2 cellular contexts compared by ENCODE assay signal in the genomic region with DNA sequence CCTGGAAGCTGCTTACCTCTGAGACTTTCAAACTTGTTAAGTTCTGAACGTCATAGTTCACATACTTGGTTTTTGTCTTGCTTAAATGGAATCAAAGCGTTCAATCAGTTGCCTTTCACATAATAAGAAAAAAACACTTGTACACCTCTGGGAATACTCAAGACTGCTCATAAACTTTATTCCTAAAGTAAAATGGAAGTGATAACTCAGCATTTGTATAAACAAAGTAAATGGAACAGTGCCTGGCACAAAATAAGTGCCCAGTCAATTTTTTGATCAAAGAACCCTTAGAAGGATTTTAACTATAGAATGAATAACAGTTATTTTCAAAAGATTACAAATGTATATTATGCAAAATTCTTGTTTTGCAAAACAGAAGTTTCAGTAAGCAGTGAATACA.
TF ChIP-seq lines count a peak whose summit lies in the region.

No MANE protein-coding gene starts in this region.

TF ChIP-seq in SK-N-SH, 30 proteins besides CTCF, POLR2A, EP300 and RAD21 (continued from another document):
- TF ChIP-seq, protein P1, sequence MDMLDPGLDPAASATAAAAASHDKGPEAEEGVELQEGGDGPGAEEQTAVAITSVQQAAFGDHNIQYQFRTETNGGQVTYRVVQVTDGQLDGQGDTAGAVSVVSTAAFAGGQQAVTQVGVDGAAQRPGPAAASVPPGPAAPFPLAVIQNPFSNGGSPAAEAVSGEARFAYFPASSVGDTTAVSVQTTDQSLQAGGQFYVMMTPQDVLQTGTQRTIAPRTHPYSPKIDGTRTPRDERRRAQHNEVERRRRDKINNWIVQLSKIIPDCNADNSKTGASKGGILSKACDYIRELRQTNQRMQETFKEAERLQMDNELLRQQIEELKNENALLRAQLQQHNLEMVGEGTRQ (IDR thresholded peaks at IDR 0.05; ENCODE audit: borderline replicate concordance, low read depth, low read length) = no peak
- no peak for TF ChIP-seq MEF2A (IDR thresholded peaks at IDR 0.05; ENCODE audit: borderline replicate concordance, low read depth)
- TF ChIP-seq RXRA (IDR thresholded peaks at IDR 0.05; ENCODE audit: borderline replicate concordance, low read depth) = no peak
- no peak for TF ChIP-seq TAF1 (IDR thresholded peaks at IDR 0.05; ENCODE audit: borderline replicate concordance, low read depth, low read length)
- no peak for TF ChIP-seq FOSL2 (IDR thresholded peaks at IDR 0.05; ENCODE audit: borderline replicate concordance, low read depth)
- no peak for TF ChIP-seq TEAD4 (IDR thresholded peaks at IDR 0.05; ENCODE audit: borderline replicate concordance, insufficient read depth)
- TF ChIP-seq SMC3 (IDR thresholded peaks at IDR 0.05; ENCODE audit: low read depth, low read length) = no peak
- TF ChIP-seq SIN3A (IDR thresholded peaks at IDR 0.05; ENCODE audit: borderline replicate concordance, low read depth, low read length) = no peak
- TF ChIP-seq, protein P2, sequence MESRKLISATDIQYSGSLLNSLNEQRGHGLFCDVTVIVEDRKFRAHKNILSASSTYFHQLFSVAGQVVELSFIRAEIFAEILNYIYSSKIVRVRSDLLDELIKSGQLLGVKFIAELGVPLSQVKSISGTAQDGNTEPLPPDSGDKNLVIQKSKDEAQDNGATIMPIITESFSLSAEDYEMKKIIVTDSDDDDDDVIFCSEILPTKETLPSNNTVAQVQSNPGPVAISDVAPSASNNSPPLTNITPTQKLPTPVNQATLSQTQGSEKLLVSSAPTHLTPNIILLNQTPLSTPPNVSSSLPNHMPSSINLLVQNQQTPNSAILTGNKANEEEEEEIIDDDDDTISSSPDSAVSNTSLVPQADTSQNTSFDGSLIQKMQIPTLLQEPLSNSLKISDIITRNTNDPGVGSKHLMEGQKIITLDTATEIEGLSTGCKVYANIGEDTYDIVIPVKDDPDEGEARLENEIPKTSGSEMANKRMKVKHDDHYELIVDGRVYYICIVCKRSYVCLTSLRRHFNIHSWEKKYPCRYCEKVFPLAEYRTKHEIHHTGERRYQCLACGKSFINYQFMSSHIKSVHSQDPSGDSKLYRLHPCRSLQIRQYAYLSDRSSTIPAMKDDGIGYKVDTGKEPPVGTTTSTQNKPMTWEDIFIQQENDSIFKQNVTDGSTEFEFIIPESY (IDR thresholded peaks at IDR 0.05; ENCODE audit: borderline replicate concordance, low read depth) = no peak
- TF ChIP-seq ELF1 (IDR thresholded peaks at IDR 0.05) = no peak
- TF ChIP-seq JUND (IDR thresholded peaks at IDR 0.05) = no peak
- TF ChIP-seq, protein P3, sequence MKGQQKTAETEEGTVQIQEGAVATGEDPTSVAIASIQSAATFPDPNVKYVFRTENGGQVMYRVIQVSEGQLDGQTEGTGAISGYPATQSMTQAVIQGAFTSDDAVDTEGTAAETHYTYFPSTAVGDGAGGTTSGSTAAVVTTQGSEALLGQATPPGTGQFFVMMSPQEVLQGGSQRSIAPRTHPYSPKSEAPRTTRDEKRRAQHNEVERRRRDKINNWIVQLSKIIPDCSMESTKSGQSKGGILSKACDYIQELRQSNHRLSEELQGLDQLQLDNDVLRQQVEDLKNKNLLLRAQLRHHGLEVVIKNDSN (IDR thresholded peaks at IDR 0.05; ENCODE audit: borderline replicate concordance, low read depth) = no peak
- TF ChIP-seq GABPA (IDR thresholded peaks at IDR 0.05; ENCODE audit: low read depth) = no peak
- TF ChIP-seq, protein P4, sequence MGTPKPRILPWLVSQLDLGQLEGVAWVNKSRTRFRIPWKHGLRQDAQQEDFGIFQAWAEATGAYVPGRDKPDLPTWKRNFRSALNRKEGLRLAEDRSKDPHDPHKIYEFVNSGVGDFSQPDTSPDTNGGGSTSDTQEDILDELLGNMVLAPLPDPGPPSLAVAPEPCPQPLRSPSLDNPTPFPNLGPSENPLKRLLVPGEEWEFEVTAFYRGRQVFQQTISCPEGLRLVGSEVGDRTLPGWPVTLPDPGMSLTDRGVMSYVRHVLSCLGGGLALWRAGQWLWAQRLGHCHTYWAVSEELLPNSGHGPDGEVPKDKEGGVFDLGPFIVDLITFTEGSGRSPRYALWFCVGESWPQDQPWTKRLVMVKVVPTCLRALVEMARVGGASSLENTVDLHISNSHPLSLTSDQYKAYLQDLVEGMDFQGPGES (IDR thresholded peaks at IDR 0.05; ENCODE audit: low read depth, low read length) = no peak
- TF ChIP-seq RCOR1 (IDR thresholded peaks at IDR 0.05; ENCODE audit: low read length) = no peak
- TF ChIP-seq, protein P5, sequence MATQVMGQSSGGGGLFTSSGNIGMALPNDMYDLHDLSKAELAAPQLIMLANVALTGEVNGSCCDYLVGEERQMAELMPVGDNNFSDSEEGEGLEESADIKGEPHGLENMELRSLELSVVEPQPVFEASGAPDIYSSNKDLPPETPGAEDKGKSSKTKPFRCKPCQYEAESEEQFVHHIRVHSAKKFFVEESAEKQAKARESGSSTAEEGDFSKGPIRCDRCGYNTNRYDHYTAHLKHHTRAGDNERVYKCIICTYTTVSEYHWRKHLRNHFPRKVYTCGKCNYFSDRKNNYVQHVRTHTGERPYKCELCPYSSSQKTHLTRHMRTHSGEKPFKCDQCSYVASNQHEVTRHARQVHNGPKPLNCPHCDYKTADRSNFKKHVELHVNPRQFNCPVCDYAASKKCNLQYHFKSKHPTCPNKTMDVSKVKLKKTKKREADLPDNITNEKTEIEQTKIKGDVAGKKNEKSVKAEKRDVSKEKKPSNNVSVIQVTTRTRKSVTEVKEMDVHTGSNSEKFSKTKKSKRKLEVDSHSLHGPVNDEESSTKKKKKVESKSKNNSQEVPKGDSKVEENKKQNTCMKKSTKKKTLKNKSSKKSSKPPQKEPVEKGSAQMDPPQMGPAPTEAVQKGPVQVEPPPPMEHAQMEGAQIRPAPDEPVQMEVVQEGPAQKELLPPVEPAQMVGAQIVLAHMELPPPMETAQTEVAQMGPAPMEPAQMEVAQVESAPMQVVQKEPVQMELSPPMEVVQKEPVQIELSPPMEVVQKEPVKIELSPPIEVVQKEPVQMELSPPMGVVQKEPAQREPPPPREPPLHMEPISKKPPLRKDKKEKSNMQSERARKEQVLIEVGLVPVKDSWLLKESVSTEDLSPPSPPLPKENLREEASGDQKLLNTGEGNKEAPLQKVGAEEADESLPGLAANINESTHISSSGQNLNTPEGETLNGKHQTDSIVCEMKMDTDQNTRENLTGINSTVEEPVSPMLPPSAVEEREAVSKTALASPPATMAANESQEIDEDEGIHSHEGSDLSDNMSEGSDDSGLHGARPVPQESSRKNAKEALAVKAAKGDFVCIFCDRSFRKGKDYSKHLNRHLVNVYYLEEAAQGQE (IDR thresholded peaks at IDR 0.05; ENCODE audit: low read depth, low read length) = no peak
- no peak for TF ChIP-seq RFX5 (IDR thresholded peaks at IDR 0.05; ENCODE audit: low read length)
- no peak for TF ChIP-seq FOXJ3 (CRISPR knock-in tag; IDR thresholded peaks at IDR 0.05)

TF ChIP-seq in SK-N-SH treated with all-trans-retinoic acid at 6 μM for 48 hours, 23 proteins besides CTCF, POLR2A, EP300 and RAD21:
- TF ChIP-seq, protein P6, sequence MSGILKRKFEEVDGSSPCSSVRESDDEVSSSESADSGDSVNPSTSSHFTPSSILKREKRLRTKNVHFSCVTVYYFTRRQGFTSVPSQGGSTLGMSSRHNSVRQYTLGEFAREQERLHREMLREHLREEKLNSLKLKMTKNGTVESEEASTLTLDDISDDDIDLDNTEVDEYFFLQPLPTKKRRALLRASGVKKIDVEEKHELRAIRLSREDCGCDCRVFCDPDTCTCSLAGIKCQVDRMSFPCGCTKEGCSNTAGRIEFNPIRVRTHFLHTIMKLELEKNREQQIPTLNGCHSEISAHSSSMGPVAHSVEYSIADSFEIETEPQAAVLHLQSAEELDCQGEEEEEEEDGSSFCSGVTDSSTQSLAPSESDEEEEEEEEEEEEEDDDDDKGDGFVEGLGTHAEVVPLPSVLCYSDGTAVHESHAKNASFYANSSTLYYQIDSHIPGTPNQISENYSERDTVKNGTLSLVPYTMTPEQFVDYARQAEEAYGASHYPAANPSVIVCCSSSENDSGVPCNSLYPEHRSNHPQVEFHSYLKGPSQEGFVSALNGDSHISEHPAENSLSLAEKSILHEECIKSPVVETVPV (CRISPR knock-in tag; IDR thresholded peaks at IDR 0.05) = no peak
